In the genomic region with DNA sequence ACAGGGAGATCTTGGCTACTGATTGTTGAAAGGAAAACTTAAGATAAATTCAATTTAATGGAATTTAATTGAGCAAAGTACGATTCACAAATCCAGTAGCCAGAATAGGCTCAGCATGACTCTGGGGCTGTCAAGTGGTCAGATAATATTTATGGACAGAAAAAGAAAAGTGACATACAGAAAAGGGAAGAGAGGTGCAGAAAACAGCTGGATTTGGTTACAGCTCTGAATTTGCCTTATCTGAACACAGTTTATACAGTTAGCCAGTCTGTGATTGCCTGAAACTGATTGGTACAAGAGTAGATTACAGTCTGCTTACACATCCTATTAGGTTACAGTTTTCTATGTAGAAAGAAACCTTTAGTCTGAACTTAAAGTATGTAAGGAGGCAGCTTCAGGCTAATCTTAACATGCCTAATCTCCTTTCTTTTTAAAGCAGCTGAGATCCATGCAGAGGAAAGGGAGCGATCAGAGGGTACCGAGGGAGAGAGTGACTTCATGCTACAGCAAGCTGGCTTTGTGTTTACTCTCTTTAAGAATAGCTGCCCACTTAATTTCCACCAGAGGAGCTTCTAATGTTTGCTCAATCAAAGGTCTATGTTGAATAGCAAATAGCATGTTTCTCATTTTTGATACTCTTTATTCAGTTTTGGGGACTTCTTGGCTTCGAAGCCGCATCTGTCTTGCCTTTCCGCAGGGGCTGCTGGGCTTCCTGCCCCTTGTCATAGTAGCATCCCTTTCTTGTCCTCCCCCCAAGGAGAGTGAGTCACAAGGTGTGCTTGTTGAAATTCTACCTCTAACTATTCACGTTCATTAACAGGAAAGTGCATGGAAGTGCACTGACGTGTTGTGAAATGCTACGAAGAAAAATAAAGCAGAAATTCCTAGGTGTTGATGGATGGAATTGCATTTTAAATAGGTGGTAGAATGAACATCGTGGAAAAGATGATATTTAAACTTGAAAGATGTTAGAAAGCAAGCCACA, we compare ENCODE assay signal across 1 cellular context.
TF ChIP-seq lines count a peak whose summit lies in the region.

No MANE protein-coding gene starts in this region.

TF ChIP-seq in H1, 55 proteins besides CTCF, POLR2A, EP300 and RAD21:
- TF ChIP-seq RFX5 (IDR thresholded peaks at IDR 0.05; ENCODE audit: borderline replicate concordance, low read depth, low read length) = no peak
- TF ChIP-seq YY1 (IDR thresholded peaks at IDR 0.05; ENCODE audit: low read depth, low read length) = no peak
- no peak for TF ChIP-seq SIRT6 (IDR thresholded peaks at IDR 0.05; ENCODE audit: low read length)
- TF ChIP-seq SIX5 (IDR thresholded peaks at IDR 0.05; ENCODE audit: low read depth, low read length) = no peak
- no peak for TF ChIP-seq CTBP2 (IDR thresholded peaks at IDR 0.05; ENCODE audit: borderline replicate concordance, insufficient read depth, insufficient read length, low read length)
- no peak for TF ChIP-seq TCF12 (IDR thresholded peaks at IDR 0.05; ENCODE audit: low read depth, low read length)
- no peak for TF ChIP-seq EZH2 (IDR thresholded peaks at IDR 0.05; ENCODE audit: low read depth, low read length, severe bottlenecking)
- TF ChIP-seq GABPA (IDR thresholded peaks at IDR 0.05; ENCODE audit: borderline replicate concordance, insufficient read depth, low read length) = no peak
- no peak for TF ChIP-seq CBX8 (IDR thresholded peaks at IDR 0.05; ENCODE audit: borderline replicate concordance, low read depth, low read length)
- no peak for TF ChIP-seq CREB1 (IDR thresholded peaks at IDR 0.05)
- no peak for TF ChIP-seq POU5F1 (IDR thresholded peaks at IDR 0.05; ENCODE audit: low read depth, low read length)
- TF ChIP-seq CHD7 (IDR thresholded peaks at IDR 0.05; ENCODE audit: insufficient replicate concordance, low read length) = no peak
- TF ChIP-seq NRF1 (IDR thresholded peaks at IDR 0.05; ENCODE audit: low read depth, low read length) = no peak
- TF ChIP-seq SAP30 (IDR thresholded peaks at IDR 0.05; ENCODE audit: insufficient read depth, insufficient replicate concordance, low read length) = no peak
- TF ChIP-seq TBP (IDR thresholded peaks at IDR 0.05; ENCODE audit: low read depth, low read length) = no peak
- no peak for TF ChIP-seq MAX (IDR thresholded peaks at IDR 0.05)
- TF ChIP-seq SUZ12 (IDR thresholded peaks at IDR 0.05; ENCODE audit: low read length) = no peak
